8 cellular contexts compared by ENCODE assay signal in the genomic region with DNA sequence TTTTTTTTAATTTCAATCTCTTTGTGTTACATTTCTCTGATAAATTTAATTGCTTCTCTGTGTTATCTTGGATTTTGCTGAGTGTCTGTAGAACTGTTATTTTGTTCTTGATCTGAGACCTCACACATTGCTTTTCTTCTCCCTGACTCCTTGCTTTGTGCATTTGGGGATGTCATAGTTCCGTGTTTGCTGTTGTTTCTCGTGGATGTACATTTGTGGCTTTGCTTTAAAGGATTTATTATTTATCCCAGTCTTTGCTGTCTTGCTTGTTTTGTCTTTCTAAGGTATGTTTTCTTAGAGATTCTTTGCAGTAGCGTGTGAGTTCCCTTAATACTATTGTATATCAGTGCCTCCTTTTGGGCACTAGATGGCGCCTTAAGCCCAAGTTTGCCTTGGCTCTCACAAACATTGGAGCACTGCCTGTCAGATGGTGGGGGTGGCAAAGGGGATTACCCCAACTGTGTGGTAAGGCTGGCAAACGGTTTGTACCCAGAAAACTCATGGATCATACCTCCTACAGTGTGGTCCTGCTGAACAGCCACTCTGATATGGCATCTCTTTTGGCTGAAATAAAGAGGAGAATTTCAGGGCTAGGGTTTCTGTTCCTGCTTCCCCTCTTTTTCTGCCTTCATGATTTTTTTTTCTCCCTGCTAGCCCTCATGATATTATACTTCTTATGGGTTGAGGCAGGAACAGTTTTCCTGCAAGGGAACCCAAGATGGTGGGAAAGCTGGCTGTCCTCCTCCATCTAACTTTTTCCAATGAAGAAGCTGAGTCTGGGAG.
DNase-seq lines count a peak whose midpoint lies in the region; ATAC-seq and TF ChIP-seq lines count a peak whose summit lies in the region.

No MANE protein-coding gene starts in this region.

- no peak for TF ChIP-seq EP300 in suprapubic skin (IDR thresholded peaks at IDR 0.05)

- H3K9me3 Mint-ChIP-seq in activated T-cell treated with anti-CD3 and anti-CD28 coated beads, Interleukin-2, amount 50 U/mL, for 4 hours: no peaks in the 10 kb centered on the region

- no peak overlapping the region for H3K4me3 Mint-ChIP-seq in activated T-cell treated with anti-CD3 and anti-CD28 coated beads, Interleukin-2, amount 50 U/mL, for 4 hours

- H2AK5ac ChIP-seq in neuronal stem cell (ENCODE audit: low read depth, low read length): no peak overlapping the region

- no peaks in the 10 kb centered on the region for H3K4me1 ChIP-seq in neuronal stem cell (ENCODE audit: control insufficient read depth in 2 of 2, insufficient read depth in 1 of 2, low read depth in 1 of 2, low read length in 2 of 2)
- H3K4me1 ChIP-seq in suprapubic skin: peaks cover 4% of the 10 kb centered on the region

- H3K9me3 ChIP-seq in neuronal stem cell (replicated peaks in 1 of 2; ENCODE audit: control insufficient read depth in 2 of 2, insufficient read depth in 1 of 2, low read depth in 1 of 2, low read length in 2 of 2) (peaks cover 0 to 12% of the 10 kb centered on the region in 2 donors), suprapubic skin (no peaks in the 10 kb centered on the region)

- peaks cover 2% of the 10 kb centered on the region for H3K4me1 Mint-ChIP-seq in activated T-cell treated with anti-CD3 and anti-CD28 coated beads, Interleukin-2, amount 50 U/mL, for 4 hours (ENCODE audit: low read depth)

- no peaks in the 10 kb centered on the region for H3K27me3 Mint-ChIP-seq in activated T-cell treated with anti-CD3 and anti-CD28 coated beads, Interleukin-2, amount 50 U/mL, for 4 hours (ENCODE audit: low read depth)

- no peak overlapping the region for H3K4me2 ChIP-seq in neuronal stem cell (ENCODE audit: insufficient read depth, low read length, poor library complexity, severe bottlenecking)

- H4K91ac ChIP-seq in neuronal stem cell (ENCODE audit: low read depth, low read length, poor library complexity): no peak overlapping the region

- H2BK15ac ChIP-seq in neuronal stem cell (ENCODE audit: low read length): no peak overlapping the region

- peak; percentile 7 for DNase-seq in DMS79 treated with DMSO at 0.1 percent for 48 hours (lab: John Stamatoyannopoulos, UW)
- peak in 65 of 76 experiments; percentile 1 to 69 (median 35) for DNase-seq in HUDEP-2 (lab: John Stamatoyannopoulos, UW; ENCODE audit: unreplicated experiment in 76 of 76)
- DNase-seq in OCI-M1 (lab: John Stamatoyannopoulos, UW): peak; percentile 80
- peak; percentile 62 for DNase-seq in activated T-cell treated with anti-CD3 and anti-CD28 coated beads, Interleukin-2, amount 50 U/mL, for 4 hours
- peak; percentile 85 for DNase-seq in fibroblast of peridontal ligament (ENCODE audit: extremely low read depth)
- peak; percentile 64 for DNase-seq in neuronal stem cell (ENCODE audit: low spot score)
- no peak for DNase-seq in suprapubic skin (ENCODE audit: low spot score in 2 of 2)

- peak overlapping the region; percentile 10 for H2AFZ ChIP-seq in neuronal stem cell (ENCODE audit: low read length)

- no peak overlapping the region for H3K23ac ChIP-seq in neuronal stem cell (ENCODE audit: low read depth, low read length, poor library complexity)

- H3K18ac ChIP-seq in neuronal stem cell (ENCODE audit: low read length): no peak overlapping the region

- TF ChIP-seq CTCF in suprapubic skin (IDR thresholded peaks at IDR 0.05): peak; percentile 68 to 69

- H3K4ac ChIP-seq in neuronal stem cell (ENCODE audit: low read length): no peak overlapping the region

- H3K9ac ChIP-seq in neuronal stem cell (ENCODE audit: low read depth, low read length, poor library complexity): no peak overlapping the region

- ATAC-seq in GM21528 (IDR thresholded peaks at IDR 0.05; ENCODE audit: low FRiP score, unreplicated experiment): peak; percentile 97
- peak; percentile 97 to 98 for ATAC-seq in activated T-cell treated with anti-CD3 and anti-CD28 coated beads, Interleukin-2, amount 50 U/mL, for 4 hours

- H3K36me3 ChIP-seq in neuronal stem cell (replicated peaks in 1 of 2; ENCODE audit: control insufficient read depth in 2 of 2, insufficient read depth in 2 of 2, low read length in 2 of 2) (no peaks in the 10 kb centered on the region), suprapubic skin (peaks cover 2% of the 10 kb centered on the region)

- H3K4me3 ChIP-seq in neuronal stem cell (ENCODE audit: low read length in 2 of 2) (no peak overlapping the region), suprapubic skin (no peak overlapping the region)

- H3K27ac ChIP-seq in neuronal stem cell (replicated peaks; ENCODE audit: low read length) (no peak overlapping the region), suprapubic skin (no peak overlapping the region)

- no CpG with 5 or more reads among the region's 5 CpGs for WGBS in neuronal stem cell (ENCODE audit: extremely low coverage in 2 of 2, insufficient read length in 2 of 2, insufficient replicate concordance in 1 of 2), 2 donors
- 9% methylated on average over 5 of the region's 5 CpGs for WGBS in suprapubic skin

- TF ChIP-seq POLR2A in suprapubic skin (IDR thresholded peaks at IDR 0.05): no peak

- no peaks in the 10 kb centered on the region for H3K27me3 ChIP-seq in neuronal stem cell (ENCODE audit: control insufficient read depth in 3 of 3, insufficient read depth in 3 of 3, low read depth in 1 of 3, low read length in 3 of 3)
- H3K27me3 ChIP-seq in suprapubic skin: no peaks in the 10 kb centered on the region

- no peak overlapping the region for H4K8ac ChIP-seq in neuronal stem cell (ENCODE audit: low read depth, low read length)

- H3K79me1 ChIP-seq in neuronal stem cell (ENCODE audit: low read depth, low read length): no peaks in the 10 kb centered on the region

- no peak overlapping the region for H2BK12ac ChIP-seq in neuronal stem cell (ENCODE audit: low read length)

- no peak overlapping the region for H2BK5ac ChIP-seq in neuronal stem cell (ENCODE audit: low read length)

- H3K36me3 Mint-ChIP-seq in activated T-cell treated with anti-CD3 and anti-CD28 coated beads, Interleukin-2, amount 50 U/mL, for 4 hours (ENCODE audit: insufficient read depth): no peaks in the 10 kb centered on the region

- no peak overlapping the region for H2BK120ac ChIP-seq in neuronal stem cell (ENCODE audit: low read depth, low read length)

- no peak overlapping the region for H3K14ac ChIP-seq in neuronal stem cell (ENCODE audit: low read length)

Comparison
In these comparisons a context has a peak if more than half of its experiments do, and no peak if none do; other contexts are left out.
1. DNase-seq: peak in DMS79 treated with DMSO at 0.1 percent for 48 hours (single experiment), HUDEP-2 (65 of 76), OCI-M1 (single experiment), activated T-cell treated with anti-CD3 and anti-CD28 coated beads, Interleukin-2, amount 50 U/mL, for 4 hours (single experiment), fibroblast of peridontal ligament (single experiment) and neuronal stem cell (single experiment); none in suprapubic skin (0 of 2).